15 cellular contexts compared by ENCODE assay signal in genomic region chr21:35303085-35303484, GRCh38.
A peak's percentile ranks its signal among the peaks of the same experiment; 100 is the strongest.
DNase-seq lines count a peak whose midpoint lies in the region; ATAC-seq, FAIRE-seq and TF ChIP-seq lines count a peak whose summit lies in the region.
"Had no signal": no experiment of that assay in that cellular context is flagged by ENCODE, and none has a peak within 500 bp of the region (broad histone marks: within the 10 kb centered on the region; RNA-seq: fewer than 3 reads in every experiment).

No MANE protein-coding gene starts in this region.

- in situ Hi-C loops in brain microvascular endothelial cell (cut with HindIII; ENCODE audit: low pct_ligation_motif_present, low sequenced_read_pairs) = no loop called here

- H3K36me3 ChIP-seq in brain microvascular endothelial cell (replicated peaks) = no peaks in the 10 kb centered on the region

- peak; percentile 86 for DNase-seq in AG10803 (ENCODE audit: low read depth)
- DNase-seq in HTR-8/SVneo (ENCODE audit: insufficient read length, low spot score) = peak; percentile 43
- peak; percentile 92 for DNase-seq in brain microvascular endothelial cell
- DNase-seq in kidney glomerular epithelial cell (lab: John Stamatoyannopoulos, UW) = peak; percentile 93
- no peak for DNase-seq in progenitor cell of endocrine pancreas (ENCODE audit: low spot score, unreplicated experiment)
- DNase-seq in NOMO-1 treated with dmso at 0.1 percent for 144 hours (lab: John Stamatoyannopoulos, UW; ENCODE audit: unreplicated experiment) = no peak
- DNase-seq in NAMALWA (ENCODE audit: low spot score) = no peak
- DNase-seq: CD8-positive, alpha-beta T cell; naive B cell; NCI-H2171; Right ventricle myocardium superior; stimulated activated CD4-positive, alpha-beta T cell treated with anti-CD3 and anti-CD28 coated beads, Interleukin-15, amount 100 ng/mL, for 24 hours had no signal

- H3K27ac Mint-ChIP-seq in progenitor cell of endocrine pancreas = no peak overlapping the region
- H3K27ac Mint-ChIP-seq: CD8-positive, alpha-beta T cell; naive B cell; stimulated activated memory B cell treated with anti-CD40 and anti-IgM and Interleukin-4, amounts not matched to agents 10 μg/mL and 1 μg/mL and 100 μg/mL, for 72 hours had no signal

- peak; percentile 71 for FAIRE-seq in HTR-8/SVneo (lab: Jason Lieb, UNC)

- no peak for ATAC-seq in GM21529 (IDR thresholded peaks at IDR 0.05; ENCODE audit: unreplicated experiment)
- ATAC-seq: activated CD4-positive, CD25-positive, alpha-beta regulatory T cell treated with anti-CD3 and anti-CD28 coated beads, Interleukin-2, amount 50 U/mL, for 24 hours; CD8-positive, alpha-beta T cell; stimulated activated memory B cell treated with anti-CD40 and anti-IgM and Interleukin-4, amounts not matched to agents 10 μg/mL and 1 μg/mL and 100 μg/mL, for 72 hours had no signal

- TF ChIP-seq CTCF in AG10803 (conservative IDR thresholded peaks at IDR 0.05; ENCODE audit: low read length) (no peak), brain microvascular endothelial cell (IDR thresholded peaks at IDR 0.05; ENCODE audit: low read depth, low read length, missing control alignments) (no peak), progenitor cell of endocrine pancreas (IDR thresholded peaks at IDR 0.05; ENCODE audit: unreplicated experiment) (no peak)

- peak overlapping the region; percentile 47 for H3K27ac ChIP-seq in brain microvascular endothelial cell

- H3K27me3 ChIP-seq in brain microvascular endothelial cell (replicated peaks) = no peaks in the 10 kb centered on the region

- no peaks in the 10 kb centered on the region for H3K27me3 Mint-ChIP-seq in progenitor cell of endocrine pancreas

- H3K36me3 Mint-ChIP-seq in progenitor cell of endocrine pancreas (ENCODE audit: insufficient read depth) = no peaks in the 10 kb centered on the region
- H3K36me3 Mint-ChIP-seq: CD8-positive, alpha-beta T cell; naive B cell; stimulated activated memory B cell treated with anti-CD40 and anti-IgM and Interleukin-4, amounts not matched to agents 10 μg/mL and 1 μg/mL and 100 μg/mL, for 72 hours had no signal

- H3K4me3 Mint-ChIP-seq in progenitor cell of endocrine pancreas (ENCODE audit: low read depth) = no peak overlapping the region
- H3K4me3 Mint-ChIP-seq: CD8-positive, alpha-beta T cell; naive B cell; stimulated activated memory B cell treated with anti-CD40 and anti-IgM and Interleukin-4, amounts not matched to agents 10 μg/mL and 1 μg/mL and 100 μg/mL, for 72 hours had no signal

- no peak overlapping the region for H3K4me3 ChIP-seq in AG10803 (ENCODE audit: low read length)
- H3K4me3 ChIP-seq in brain microvascular endothelial cell (ENCODE audit: low read depth, low read length) = no peak overlapping the region

- H3K4me1 Mint-ChIP-seq in progenitor cell of endocrine pancreas (ENCODE audit: low read depth) = peaks cover 2% of the 10 kb centered on the region
- H3K4me1 Mint-ChIP-seq: stimulated activated memory B cell treated with anti-CD40 and anti-IgM and Interleukin-4, amounts not matched to agents 10 μg/mL and 1 μg/mL and 100 μg/mL, for 72 hours had no signal

- H3K9me3 Mint-ChIP-seq in progenitor cell of endocrine pancreas (ENCODE audit: low read depth) = no peaks in the 10 kb centered on the region

Comparison
In these comparisons a context has a peak if more than half of its experiments do, and no peak if none do; other contexts are left out.
1. DNase-seq: peak in AG10803 (single experiment), HTR-8/SVneo (single experiment), brain microvascular endothelial cell (single experiment) and kidney glomerular epithelial cell (single experiment); none in progenitor cell of endocrine pancreas (single experiment), NOMO-1 treated with dmso at 0.1 percent for 144 hours (single experiment) and NAMALWA (single experiment).